ENCODE assay signal across 9 cellular contexts in genomic region chr1:226603030-226603960, GRCh38. TPM values are rescaled to one million over a fixed set of nuclear protein-coding genes. Genes with fewer than 3 reads are reported as not detected.
DNase-seq lines count a peak whose midpoint lies in the region; ATAC-seq and TF ChIP-seq lines count a peak whose summit lies in the region.
"Had no signal": no experiment of that assay in that cellular context is flagged by ENCODE, and none has a peak within 500 bp of the region (broad histone marks: within the 10 kb centered on the region; RNA-seq: fewer than 3 reads in every experiment).

No MANE protein-coding gene starts in this region.

- ATAC-seq in upper lobe of right lung (peak; percentile 19), GM21786 (IDR thresholded peaks at IDR 0.05; ENCODE audit: unreplicated experiment) (no peak)

- peak overlapping the region; percentile 31 for H3K27ac ChIP-seq in upper lobe of right lung

- H3K4me1 ChIP-seq in upper lobe of right lung = peaks cover 14% of the 10 kb centered on the region

- H3K9me3 ChIP-seq in upper lobe of right lung = no peaks in the 10 kb centered on the region

- no peaks in the 10 kb centered on the region for H3K27me3 ChIP-seq in upper lobe of right lung

- TF ChIP-seq CTCF in upper lobe of right lung (IDR thresholded peaks at IDR 0.05) = no peak

- DNase-seq in NCI-H2171 treated with DMSO at 0.1 percent for 48 hours (lab: John Stamatoyannopoulos, UW) (peak; percentile 48), NCI-H2171 (lab: John Stamatoyannopoulos, UW) (no peak), dermis microvascular lymphatic vessel endothelial cell (ENCODE audit: low read depth in 2 of 2) (peak; percentile 61 to 68), lung microvascular endothelial cell (ENCODE audit: low read depth in 2 of 2) (peak; percentile 65 to 83), upper lobe of right lung (peak; percentile 34)
- no peak for DNase-seq in effector CD8-positive, alpha-beta T cell (lab: John Stamatoyannopoulos, UW)
- no peak for DNase-seq in activated T-cell treated with anti-CD3 and anti-CD28 coated beads, Interleukin-2, amount 50 U/mL, for 48 hours
- DNase-seq: activated B cell treated with CpG ODN at 0.5 μM for 24 hours had no signal

- intact Hi-C loops in upper lobe of right lung (cut with DNase I) = no loop called here

- H3K4me3 ChIP-seq in upper lobe of right lung = peak overlapping the region; percentile 26

- no peaks in the 10 kb centered on the region for H3K36me3 ChIP-seq in upper lobe of right lung

RNA-seq across cellular contexts. Expression of gene STUM, which starts 54.7 kb away (rescaled TPM):
- 0.13 and 0.25 TPM in 2 replicates for total RNA-seq in dermis microvascular lymphatic vessel endothelial cell
- total RNA-seq in lung microvascular endothelial cell = under 0.01 and 0.20 TPM in 2 replicates
- total RNA-seq in upper lobe of right lung = 0.49 TPM

Comparison
In these comparisons a context has a peak if more than half of its experiments do, and no peak if none do; other contexts are left out.
1. DNase-seq: peak in NCI-H2171 treated with DMSO at 0.1 percent for 48 hours (single experiment), dermis microvascular lymphatic vessel endothelial cell (2 of 2), lung microvascular endothelial cell (2 of 2) and upper lobe of right lung (single experiment); none in NCI-H2171 (single experiment), effector CD8-positive, alpha-beta T cell (single experiment) and activated T-cell treated with anti-CD3 and anti-CD28 coated beads, Interleukin-2, amount 50 U/mL, for 48 hours (0 of 2).